Comparison of ENCODE assay signal across 11 cellular contexts in the genomic region with DNA sequence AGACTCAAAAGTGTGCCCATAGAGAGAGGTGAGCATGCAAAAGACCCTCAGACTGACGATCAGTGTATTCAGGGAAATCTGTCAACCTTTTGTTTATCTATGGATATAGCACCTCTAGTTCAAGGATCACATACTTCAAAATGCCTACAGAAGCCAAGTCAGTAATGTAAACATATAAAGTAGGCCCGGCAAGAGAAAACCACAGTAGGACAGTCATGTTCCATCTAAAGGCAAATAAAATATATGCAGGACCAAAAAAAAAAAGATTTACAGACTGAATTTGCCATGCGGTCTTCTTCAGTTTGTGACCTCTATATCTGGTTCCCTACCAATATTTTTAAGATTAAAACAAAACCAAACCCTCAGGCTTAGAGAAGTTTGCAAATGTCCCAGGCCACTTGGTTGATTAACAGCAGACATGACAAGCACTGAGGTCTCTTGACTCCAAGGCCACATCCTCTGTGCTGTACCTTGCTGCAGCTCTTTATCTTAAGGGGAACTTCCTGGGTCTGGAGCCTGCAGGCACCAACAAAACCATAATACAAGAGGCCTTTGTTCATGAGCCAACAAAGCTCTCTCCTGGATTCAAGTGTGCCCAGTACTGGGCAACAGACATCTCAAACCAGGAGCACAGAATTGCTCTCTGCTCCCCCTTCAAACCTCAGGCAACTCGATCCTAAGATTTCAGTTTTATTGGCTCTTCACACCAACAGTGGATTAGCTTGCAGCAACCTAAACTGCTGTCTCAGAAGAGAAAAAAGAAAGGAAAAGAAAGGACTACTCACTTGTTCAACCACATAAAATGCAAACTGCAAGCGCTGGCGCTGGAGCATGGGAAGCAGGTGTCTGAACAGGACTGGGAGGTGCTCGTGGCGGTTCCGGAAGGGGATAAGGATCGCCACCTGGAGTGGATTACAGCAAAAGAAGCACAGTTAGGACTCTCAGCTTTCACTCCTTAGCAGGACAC.
A peak's percentile ranks its signal among the peaks of the same experiment; 100 is the strongest.
DNase-seq lines count a peak whose midpoint lies in the region; FAIRE-seq and TF ChIP-seq lines count a peak whose summit lies in the region.
"Had no signal": no experiment of that assay in that cellular context is flagged by ENCODE, and none has a peak within 500 bp of the region (broad histone marks: within the 10 kb centered on the region; RNA-seq: fewer than 3 reads in every experiment).

No MANE protein-coding gene starts in this region.

- no peak for TF ChIP-seq CTCF in foreskin fibroblast (IDR thresholded peaks at IDR 0.05; ENCODE audit: low read depth, low read length)

- no peak for FAIRE-seq in frontal cortex (lab: Jason Lieb, UNC)

- H3K9ac ChIP-seq in rectal smooth muscle tissue (ENCODE audit: low read length), result no peak overlapping the region

- peak overlapping the region; percentile 30 for H3K27ac ChIP-seq in rectal smooth muscle tissue (ENCODE audit: low read depth, low read length)

- peak; percentile 73 for DNase-seq in Jurkat, Clone E6-1 (ENCODE audit: low read depth, low spot score)
- peak; percentile 27 to 64 for DNase-seq in NCI-H524 (lab: John Stamatoyannopoulos, UW)
- peak; percentile 39 for DNase-seq in globus pallidus (ENCODE audit: low spot score)
- DNase-seq in CD1c-positive myeloid dendritic cell (ENCODE audit: extremely low spot score), result no peak
- no peak for DNase-seq in frontal cortex (ENCODE audit: low spot score in 2 of 2)
- no peak for DNase-seq in stimulated activated CD4-positive, alpha-beta T cell treated with anti-CD3 and anti-CD28 coated beads, Interleukin-2, amount 100 ng/mL, for 48 hours
- DNase-seq in foreskin fibroblast, result no peak
- DNase-seq: activated CD4-positive, CD25-positive, alpha-beta regulatory T cell treated with anti-CD3 and anti-CD28 coated beads, Interleukin-2, amount 50 U/mL, for 72 hours; amniotic stem cell; H7 had no signal

- H3K27me3 ChIP-seq in rectal smooth muscle tissue (ENCODE audit: control insufficient read depth, insufficient read depth, low read length), result no peaks in the 10 kb centered on the region

- no peak overlapping the region for H3K4me3 ChIP-seq in Jurkat, Clone E6-1 (ENCODE audit: low read length)
- H3K4me3 ChIP-seq in rectal smooth muscle tissue (ENCODE audit: low read length) (no peak overlapping the region), foreskin fibroblast (ENCODE audit: low read depth in 1 of 2, low read length in 2 of 2) (no peak overlapping the region)

- peaks cover 13% of the 10 kb centered on the region for H3K36me3 ChIP-seq in rectal smooth muscle tissue (ENCODE audit: control insufficient read depth, insufficient read depth, low read length)

- H3K4me1 ChIP-seq in rectal smooth muscle tissue (ENCODE audit: control insufficient read depth, insufficient read depth, low read length), result peaks cover 5% of the 10 kb centered on the region

Comparison
In these comparisons a context has a peak if more than half of its experiments do, and no peak if none do; other contexts are left out.
1. DNase-seq: peak in Jurkat, Clone E6-1 (single experiment), NCI-H524 (2 of 2) and globus pallidus (single experiment); none in CD1c-positive myeloid dendritic cell (single experiment), frontal cortex (0 of 2), stimulated activated CD4-positive, alpha-beta T cell treated with anti-CD3 and anti-CD28 coated beads, Interleukin-2, amount 100 ng/mL, for 48 hours (0 of 2) and foreskin fibroblast (0 of 2).